ENCODE assay signal across 8 cellular contexts in the genomic region with DNA sequence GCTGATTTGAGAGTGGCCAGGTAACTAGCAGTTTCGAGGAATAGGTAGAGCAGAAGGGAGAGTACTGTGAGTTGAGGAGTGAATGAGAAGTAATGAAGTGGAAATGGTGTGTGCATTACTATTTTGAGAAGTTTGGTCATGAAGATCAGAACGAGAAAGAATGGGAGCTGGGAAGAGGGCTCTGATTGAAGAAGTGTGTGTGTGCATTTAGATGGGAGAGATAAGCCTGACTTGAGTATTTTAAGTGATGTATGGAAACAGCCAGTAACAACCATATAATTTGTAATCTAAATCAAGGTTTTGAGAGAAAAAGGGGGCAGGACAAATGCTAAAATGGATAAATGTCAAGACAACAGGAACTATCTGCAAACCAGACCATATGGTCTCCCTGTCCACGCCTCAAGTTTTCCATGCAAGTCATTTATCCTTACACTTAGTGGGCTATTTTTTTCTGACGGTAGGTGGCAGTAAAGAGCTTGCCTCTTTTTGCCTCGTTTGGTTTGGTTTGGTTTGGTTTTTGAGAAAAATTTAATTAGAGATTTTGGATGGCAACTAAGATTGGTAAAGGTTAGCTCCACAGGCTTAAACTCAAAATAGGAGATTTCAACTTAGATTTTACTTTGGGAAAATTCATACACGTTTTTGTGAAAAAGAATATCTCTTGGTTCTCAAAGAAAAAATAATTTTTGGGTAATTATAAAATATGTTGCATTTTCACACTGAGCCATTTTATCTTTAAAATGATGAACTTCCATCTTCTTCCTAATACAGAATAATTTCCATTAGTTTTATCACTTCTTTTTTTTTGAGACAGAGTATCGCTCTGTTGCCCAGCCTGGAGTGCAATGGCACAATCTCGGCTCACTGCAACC. TPM values are rescaled to one million over a fixed set of nuclear protein-coding genes. Genes with fewer than 3 reads are reported as not detected.
DNase-seq lines count a peak whose midpoint lies in the region; ATAC-seq, FAIRE-seq and TF ChIP-seq lines count a peak whose summit lies in the region.

No MANE protein-coding gene starts in this region.

- H3K27me3 ChIP-seq in right cardiac atrium (ENCODE audit: control insufficient read depth, insufficient read depth) (no peaks in the 10 kb centered on the region), small intestine (ENCODE audit: control insufficient read depth in 2 of 2, insufficient read depth in 2 of 2, low read length in 2 of 2) (no peaks in the 10 kb centered on the region)

- CTCF ChIA-PET in HEK293 (lab: Yijun Ruan, JAX): interaction anchor here (0.6 to 5.6 kb wide), 54 partner anchors 8 to 567 kb away, joined by 3 to 47 read pairs (median 4); a partner anchor contains a TSS

- 37% methylated on average over 8 of the region's 8 CpGs for WGBS in right cardiac atrium
- 36 to 38% (median 37%) methylated on average over 8 of the region's 8 CpGs for WGBS in small intestine, 3 donors

- TF ChIP-seq CTCF in HEK293 (tag by site-specific recombination; IDR thresholded peaks at IDR 0.05): peak; percentile 61; the same call in 1 of the 2 replicates

- H3K4me1 Mint-ChIP-seq in activated naive CD8-positive, alpha-beta T cell treated with anti-CD3 and anti-CD28 coated beads, Interleukin-2, amount 10 ng/mL, durations not matched to agents 7 days and 5 days: no peaks in the 10 kb centered on the region

- no peaks in the 10 kb centered on the region for H3K36me3 Mint-ChIP-seq in activated naive CD8-positive, alpha-beta T cell treated with anti-CD3 and anti-CD28 coated beads, Interleukin-2, amount 10 ng/mL, durations not matched to agents 7 days and 5 days

- ATAC-seq in activated naive CD8-positive, alpha-beta T cell treated with anti-CD3 and anti-CD28 coated beads, Interleukin-2, amount 10 ng/mL, durations not matched to agents 7 days and 5 days (ENCODE audit: low read depth): peak; percentile 60
- ATAC-seq in right cardiac atrium: peak; percentile 51 to 64
- ATAC-seq in HG03159 (IDR thresholded peaks at IDR 0.05; ENCODE audit: unreplicated experiment): no peak

- DNase-seq in DMS 273 (lab: John Stamatoyannopoulos, UW; ENCODE audit: unreplicated experiment) (peak; percentile 91), NCI-H526 treated with DMSO at 0.1 percent for 48 hours (lab: John Stamatoyannopoulos, UW) (peak; percentile 3), right cardiac atrium (no peak), small intestine (peak; percentile 69), cortex of kidney (lab: John Stamatoyannopoulos, UW) (no peak)
- no peak for DNase-seq in activated naive CD8-positive, alpha-beta T cell treated with anti-CD3 and anti-CD28 coated beads, Interleukin-2, amount 10 ng/mL, durations not matched to agents 7 days and 5 days

- H3K27me3 Mint-ChIP-seq in activated naive CD8-positive, alpha-beta T cell treated with anti-CD3 and anti-CD28 coated beads, Interleukin-2, amount 10 ng/mL, durations not matched to agents 7 days and 5 days: peaks cover 23% of the 10 kb centered on the region

- no peak overlapping the region for H3K4me3 Mint-ChIP-seq in activated naive CD8-positive, alpha-beta T cell treated with anti-CD3 and anti-CD28 coated beads, Interleukin-2, amount 10 ng/mL, durations not matched to agents 7 days and 5 days

- H3K27ac ChIP-seq in HEK293 (ENCODE audit: extremely low read depth, low read depth, low read length) (no peak overlapping the region), right cardiac atrium (ENCODE audit: low read length) (no peak overlapping the region), small intestine (ENCODE audit: low read depth in 1 of 2, low read length in 1 of 2) (no peak overlapping the region)

- FAIRE-seq in small intestine (lab: Jason Lieb, UNC): no peak

- H3K4me3 ChIP-seq in HEK293 (ENCODE audit: low read depth, low read length) (no peak overlapping the region), right cardiac atrium (ENCODE audit: low read length) (no peak overlapping the region), small intestine (ENCODE audit: low read depth in 1 of 2, low read length in 2 of 2) (no peak overlapping the region)

- H3K4me1 ChIP-seq in HEK293 (ENCODE audit: control insufficient read depth, insufficient read depth, low read length) (no peaks in the 10 kb centered on the region), right cardiac atrium (ENCODE audit: control insufficient read depth, insufficient read depth, low read length) (no peaks in the 10 kb centered on the region), small intestine (ENCODE audit: control insufficient read depth in 2 of 2, insufficient read depth in 1 of 2, low read depth in 1 of 2, low read length in 1 of 2) (no peaks in the 10 kb centered on the region)

- intact Hi-C loops in right cardiac atrium (cut with DNase I): loop anchor here (10.0 kb wide), 2 partner anchors 261 to 271 kb away; no protein-coding TSS in a partner anchor

- POLR2A ChIA-PET in HEK293 (lab: Yijun Ruan, JAX): interaction anchor here (0.6 to 1.0 kb wide), 2 partner anchors 9 to 78 kb away, joined by 3 to 11 read pairs; a partner anchor contains a TSS
- POLR2A ChIA-PET in activated naive CD8-positive, alpha-beta T cell treated with anti-CD3 and anti-CD28 coated beads, Interleukin-2, amount 10 ng/mL, durations not matched to agents 7 days and 5 days (lab: Charles Lee): interaction anchor here (0.6 kb wide), 1 partner anchor 557 kb away, joined by 5 read pairs; no protein-coding TSS in a partner anchor

- H3K9me3 ChIP-seq in HEK293 (ENCODE audit: control insufficient read depth, insufficient read depth, low read depth, low read length) (no peaks in the 10 kb centered on the region), right cardiac atrium (ENCODE audit: control insufficient read depth, low read length) (no peaks in the 10 kb centered on the region), small intestine (ENCODE audit: control insufficient read depth, low read depth) (no peaks in the 10 kb centered on the region)

- H3K36me3 ChIP-seq in HEK293 (ENCODE audit: control insufficient read depth in 2 of 2, insufficient read depth in 1 of 2, low read length in 2 of 2) (no peaks in the 10 kb centered on the region), small intestine (ENCODE audit: control insufficient read depth in 2 of 2, insufficient read depth in 2 of 2, low read length in 2 of 2) (no peaks in the 10 kb centered on the region)

- H3K27ac Mint-ChIP-seq in activated naive CD8-positive, alpha-beta T cell treated with anti-CD3 and anti-CD28 coated beads, Interleukin-2, amount 10 ng/mL, durations not matched to agents 7 days and 5 days: no peak overlapping the region

- H3K9me3 Mint-ChIP-seq in activated naive CD8-positive, alpha-beta T cell treated with anti-CD3 and anti-CD28 coated beads, Interleukin-2, amount 10 ng/mL, durations not matched to agents 7 days and 5 days: no peaks in the 10 kb centered on the region

TF ChIP-seq in HEK293, 187 proteins besides CTCF, POLR2A, EP300 and RAD21:
- TF ChIP-seq, protein P1, sequence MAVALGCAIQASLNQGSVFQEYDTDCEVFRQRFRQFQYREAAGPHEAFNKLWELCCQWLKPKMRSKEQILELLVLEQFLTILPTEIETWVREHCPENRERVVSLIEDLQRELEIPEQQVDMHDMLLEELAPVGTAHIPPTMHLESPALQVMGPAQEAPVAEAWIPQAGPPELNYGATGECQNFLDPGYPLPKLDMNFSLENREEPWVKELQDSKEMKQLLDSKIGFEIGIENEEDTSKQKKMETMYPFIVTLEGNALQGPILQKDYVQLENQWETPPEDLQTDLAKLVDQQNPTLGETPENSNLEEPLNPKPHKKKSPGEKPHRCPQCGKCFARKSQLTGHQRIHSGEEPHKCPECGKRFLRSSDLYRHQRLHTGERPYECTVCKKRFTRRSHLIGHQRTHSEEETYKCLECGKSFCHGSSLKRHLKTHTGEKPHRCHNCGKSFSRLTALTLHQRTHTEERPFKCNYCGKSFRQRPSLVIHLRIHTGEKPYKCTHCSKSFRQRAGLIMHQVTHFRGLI (tag by site-specific recombination; IDR thresholded peaks at IDR 0.05): peak; percentile 19; the same call in 1 of the 2 replicates
- TF ChIP-seq IKZF3 (tag by site-specific recombination; IDR thresholded peaks at IDR 0.05) (peak; percentile 56; the same call in 1 of the 2 replicates), ZNF24 (tag by site-specific recombination; IDR thresholded peaks at IDR 0.05) (0 out of 2 replicates have a peak, but pooled peaks have one; percentile 11), REPIN1 (tag by site-specific recombination; IDR thresholded peaks at IDR 0.05; ENCODE audit: low read depth) (peak; percentile 20; the same call in 1 of the 2 replicates), ZNF660 (tag by site-specific recombination; IDR thresholded peaks at IDR 0.05) (peak; percentile 86; the same call in 1 of the 2 replicates), ZNF544 (tag by site-specific recombination; IDR thresholded peaks at IDR 0.05) (no peak), ZNF654 (tag by site-specific recombination; IDR thresholded peaks at IDR 0.05; ENCODE audit: low read depth) (peak; percentile 94), ZNF501 (tag by site-specific recombination; IDR thresholded peaks at IDR 0.05) (0 out of 2 replicates have a peak, but pooled peaks have one; percentile 28), SP7 (tag by site-specific recombination; IDR thresholded peaks at IDR 0.05) (peak; percentile 62)
- TF ChIP-seq, protein P2, sequence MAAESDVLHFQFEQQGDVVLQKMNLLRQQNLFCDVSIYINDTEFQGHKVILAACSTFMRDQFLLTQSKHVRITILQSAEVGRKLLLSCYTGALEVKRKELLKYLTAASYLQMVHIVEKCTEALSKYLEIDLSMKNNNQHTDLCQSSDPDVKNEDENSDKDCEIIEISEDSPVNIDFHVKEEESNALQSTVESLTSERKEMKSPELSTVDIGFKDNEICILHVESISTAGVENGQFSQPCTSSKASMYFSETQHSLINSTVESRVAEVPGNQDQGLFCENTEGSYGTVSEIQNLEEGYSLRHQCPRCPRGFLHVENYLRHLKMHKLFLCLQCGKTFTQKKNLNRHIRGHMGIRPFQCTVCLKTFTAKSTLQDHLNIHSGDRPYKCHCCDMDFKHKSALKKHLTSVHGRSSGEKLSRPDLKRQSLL (tag by site-specific recombination; IDR thresholded peaks at IDR 0.05): no peak

RNA-seq across cellular contexts. Expression of a gene that starts 9.5 kb away (rescaled TPM):
- total RNA-seq in activated naive CD8-positive, alpha-beta T cell treated with anti-CD3 and anti-CD28 coated beads, Interleukin-2, amount 10 ng/mL, durations not matched to agents 7 days and 5 days: 10 to 100 TPM; 10.6 to 10.7 TPM
- 10 to 100 TPM; 18.7 to 26.8 (median 22.5) TPM for total RNA-seq in right cardiac atrium
- polyA plus RNA-seq in right cardiac atrium (6.6 TPM), small intestine (1 to 10 TPM; 2.7 to 8.3 (median 2.7) TPM)

Comparison
In these comparisons a context has a peak if more than half of its experiments do, and no peak if none do; other contexts are left out.
1. DNase-seq: peak in DMS 273 (single experiment), NCI-H526 treated with DMSO at 0.1 percent for 48 hours (single experiment) and small intestine (single experiment); none in activated naive CD8-positive, alpha-beta T cell treated with anti-CD3 and anti-CD28 coated beads, Interleukin-2, amount 10 ng/mL, durations not matched to agents 7 days and 5 days (single experiment), right cardiac atrium (0 of 3) and cortex of kidney (single experiment).